In genomic region chr5:54329731-54330709, GRCh38 we compare ENCODE assay signal across 12 cellular contexts. TPM values are rescaled to one million over a fixed set of nuclear protein-coding genes. Genes with fewer than 3 reads are reported as not detected.
DNase-seq lines count a peak whose midpoint lies in the region; ATAC-seq and TF ChIP-seq lines count a peak whose summit lies in the region.
"Had no signal": no experiment of that assay in that cellular context is flagged by ENCODE, and none has a peak within 500 bp of the region (broad histone marks: within the 10 kb centered on the region; RNA-seq: fewer than 3 reads in every experiment).

No MANE protein-coding gene starts in this region.

- H2BK12ac ChIP-seq in mesenchymal stem cell (ENCODE audit: low read length in 2 of 2): no peak overlapping the region

- no peak overlapping the region for H2BK120ac ChIP-seq in mesenchymal stem cell (ENCODE audit: low read depth, low read length)

- no peak overlapping the region for H3K27ac Mint-ChIP-seq in T-cell

- H3K36me3 Mint-ChIP-seq in T-cell: no peaks in the 10 kb centered on the region

- no peaks in the 10 kb centered on the region for H3K9me3 ChIP-seq in mesenchymal stem cell (ENCODE audit: control insufficient read depth, low read length)
- H3K9me3 ChIP-seq: ovary had no signal

- H3K4me2 ChIP-seq in mesenchymal stem cell (ENCODE audit: low read length, poor library complexity, severe bottlenecking): no peak overlapping the region

- H3K4me1 Mint-ChIP-seq in T-cell: peaks cover 0 to 7% (median 0%) of the 10 kb centered on the region in 3 donors

- H3K27me3 Mint-ChIP-seq in T-cell: peaks cover 22 to 26% of the 10 kb centered on the region in 2 donors

- H3K9me3 Mint-ChIP-seq in T-cell: peaks cover 4 to 8% (median 6%) of the 10 kb centered on the region in 3 donors

- H3K36me3 ChIP-seq in brain microvascular endothelial cell (replicated peaks): no peaks in the 10 kb centered on the region
- H3K36me3 ChIP-seq in mesenchymal stem cell (ENCODE audit: control insufficient read depth in 1 of 2, insufficient read depth in 2 of 2, low read depth in 1 of 2, low read length in 2 of 2): no peaks in the 10 kb centered on the region
- H3K36me3 ChIP-seq: ovary had no signal

- in situ Hi-C loops in brain microvascular endothelial cell (cut with HindIII; ENCODE audit: low pct_ligation_motif_present, low sequenced_read_pairs) (no loop called here), GM13976 (cut with MboI; ENCODE audit: low sequenced_read_pairs, unreplicated experiment) (no loop called here)

- no peak overlapping the region for H3K9ac ChIP-seq in mesenchymal stem cell (ENCODE audit: low read length)

- no peak overlapping the region for H3K18ac ChIP-seq in mesenchymal stem cell (ENCODE audit: low read depth in 1 of 2, low read length in 2 of 2)

- no peak overlapping the region for H3K4me3 ChIP-seq in brain microvascular endothelial cell (ENCODE audit: low read depth, low read length)
- H3K4me3 ChIP-seq in mesenchymal stem cell (ENCODE audit: insufficient read depth in 1 of 2, low read depth in 1 of 2, low read length in 2 of 2): no peak overlapping the region
- H3K4me3 ChIP-seq: ovary had no signal

- POLR2A ChIA-PET in T-cell (lab: Charles Lee): no interaction called here

- H2BK5ac ChIP-seq in mesenchymal stem cell (ENCODE audit: low read depth, low read length, poor library complexity, severe bottlenecking): no peak overlapping the region

- no peak overlapping the region for H3K4ac ChIP-seq in mesenchymal stem cell (ENCODE audit: low read depth in 1 of 2, low read length in 2 of 2)

- no peak overlapping the region for H2AFZ ChIP-seq in mesenchymal stem cell (ENCODE audit: low read depth, low read length)

- H3K27me3 ChIP-seq in brain microvascular endothelial cell (replicated peaks) (no peaks in the 10 kb centered on the region), mesenchymal stem cell (ENCODE audit: control insufficient read depth in 1 of 2, insufficient read depth in 1 of 2, low read length in 2 of 2) (peaks cover 0 to 2% of the 10 kb centered on the region in 2 experiments)
- H3K27me3 ChIP-seq: ovary had no signal

- CTCF ChIA-PET in T-cell (lab: Charles Lee): no interaction called here

- TF ChIP-seq CTCF in brain microvascular endothelial cell (IDR thresholded peaks at IDR 0.05; ENCODE audit: low read depth, low read length, missing control alignments) (no peak), GM13976 (IDR thresholded peaks at IDR 0.05; ENCODE audit: borderline replicate concordance, control extremely low read depth, extremely low read depth, insufficient read depth, missing control alignments) (no peak)

- no peak overlapping the region for H2BK15ac ChIP-seq in mesenchymal stem cell (ENCODE audit: low read depth, poor library complexity, severe bottlenecking)

- peak overlapping the region; percentile 83 for H3K27ac ChIP-seq in brain microvascular endothelial cell
- peak overlapping the region; percentile 74 for H3K27ac ChIP-seq in mesenchymal stem cell (ENCODE audit: low read length, poor library complexity, severe bottlenecking)
- H3K27ac ChIP-seq: ovary had no signal

- no peak overlapping the region for H4K8ac ChIP-seq in mesenchymal stem cell (ENCODE audit: low read length)

- no peak overlapping the region for H3K4me3 Mint-ChIP-seq in T-cell

- WGBS in mesenchymal stem cell: 44% methylated on average over 3 of the region's 4 CpGs

- no peaks in the 10 kb centered on the region for H3K79me1 ChIP-seq in mesenchymal stem cell (replicated peaks; ENCODE audit: low read length, poor library complexity, severe bottlenecking)

- DNase-seq in EH (ENCODE audit: low read depth): peak; percentile 97
- DNase-seq in NCI-H146 treated with DMSO at 0.1 percent for 48 hours (lab: John Stamatoyannopoulos, UW; ENCODE audit: unreplicated experiment): peak; percentile 3
- DNase-seq in brain microvascular endothelial cell: peak; percentile 90
- peak; percentile 78 for DNase-seq in mesenchymal stem cell
- DNase-seq in GM13976 (ENCODE audit: low spot score): no peak
- DNase-seq in T-cell: no peak
- DNase-seq in stimulated activated CD4-positive, alpha-beta T cell treated with anti-CD3 and anti-CD28 coated beads, Interleukin-15, amount 100 ng/mL, for 24 hours: no peak
- no peak for DNase-seq in RPMI8226
- DNase-seq: activated CD8-positive, alpha-beta memory T cell treated with anti-CD3 and anti-CD28 coated beads, Interleukin-2, amount 50 U/mL, for 4 hours; cortex of kidney; NCI-H1694 treated with DMSO at 0.1 percent for 48 hours; ovary had no signal

- H4K91ac ChIP-seq in mesenchymal stem cell (ENCODE audit: low read length): no peak overlapping the region

- no peaks in the 10 kb centered on the region for H3K4me1 ChIP-seq in mesenchymal stem cell (ENCODE audit: control insufficient read depth, insufficient read depth, low read depth, low read length)

- no peak for ATAC-seq in T-cell (replicated peaks in 1 of 4)

- no peak overlapping the region for H2AK5ac ChIP-seq in mesenchymal stem cell (ENCODE audit: low read length, severe bottlenecking)

- no peak overlapping the region for H3K23ac ChIP-seq in mesenchymal stem cell (ENCODE audit: low read length in 2 of 2)

- H3K14ac ChIP-seq in mesenchymal stem cell (ENCODE audit: low read length in 2 of 2): no peak overlapping the region

RNA-seq across cellular contexts. Expression of gene ARL15, which starts 19.6 kb away (rescaled TPM):
- polyA plus RNA-seq in mesenchymal stem cell (2013, experiment 1 of 2): 13.9 TPM
- polyA plus RNA-seq in mesenchymal stem cell (2013, experiment 2 of 2): 14.1 TPM
- 10 to 100 TPM; 10.7 to 21.6 (median 11.7) TPM for total RNA-seq in T-cell

Comparison
In these comparisons a context has a peak if more than half of its experiments do, and no peak if none do; other contexts are left out.
1. DNase-seq: peak in EH (single experiment), NCI-H146 treated with DMSO at 0.1 percent for 48 hours (single experiment), brain microvascular endothelial cell (single experiment) and mesenchymal stem cell (single experiment); none in GM13976 (single experiment), T-cell (0 of 34), stimulated activated CD4-positive, alpha-beta T cell treated with anti-CD3 and anti-CD28 coated beads, Interleukin-15, amount 100 ng/mL, for 24 hours (single experiment) and RPMI8226 (single experiment).